In genomic region chr4:124712417-124713212, GRCh38 we compare ENCODE assay signal across 1 cellular context.
TF ChIP-seq lines count a peak whose summit lies in the region.

TSS of gene ANKRD50 (minus strand) at chr4:124712732. CDS start at chr4:124710511, 2,221 bp downstream.

TF ChIP-seq in HepG2, 621 proteins besides CTCF, POLR2A, EP300 and RAD21 (continued from another document and continues in another):
- TF ChIP-seq TIGD3 (CRISPR knock-in tag; IDR thresholded peaks at IDR 0.05; ENCODE audit: borderline replicate concordance): 0 out of 2 replicates have a peak, but pooled peaks have one; percentile 38
- no peak for TF ChIP-seq AHR (CRISPR knock-in tag; IDR thresholded peaks at IDR 0.05)
- TF ChIP-seq BRD4 (CRISPR knock-in tag; IDR thresholded peaks at IDR 0.05): 0 out of 2 replicates have a peak, but pooled peaks have one; percentile 16
- TF ChIP-seq ZNF362 (CRISPR knock-in tag; IDR thresholded peaks at IDR 0.05; ENCODE audit: borderline replicate concordance): no peak
- peak; percentile 74; the same call in 1 of the 2 replicates for TF ChIP-seq ZNF878 (CRISPR knock-in tag; IDR thresholded peaks at IDR 0.05)
- TF ChIP-seq SP1 (IDR thresholded peaks at IDR 0.05): no peak
- TF ChIP-seq SP1 (CRISPR knock-in tag; IDR thresholded peaks at IDR 0.05): peak; percentile 42
- peak; percentile 7; the same call in 1 of the 2 replicates for TF ChIP-seq SOX5 (CRISPR knock-in tag; IDR thresholded peaks at IDR 0.05; ENCODE audit: borderline replicate concordance)
- 0 out of 2 replicates have a peak, but pooled peaks have one; percentile 26 for TF ChIP-seq ZNF275 (CRISPR knock-in tag; IDR thresholded peaks at IDR 0.05; ENCODE audit: borderline replicate concordance)
- TF ChIP-seq ZNF33B (CRISPR knock-in tag; IDR thresholded peaks at IDR 0.05): no peak; the same call in 1 of the 2 replicates
- TF ChIP-seq TFE3 (CRISPR knock-in tag; IDR thresholded peaks at IDR 0.05): 0 out of 2 replicates have a peak, but pooled peaks have one; percentile 3
- no peak for TF ChIP-seq HDAC6 (IDR thresholded peaks at IDR 0.05; ENCODE audit: low read depth, low read length)
- TF ChIP-seq FOXO4 (CRISPR knock-in tag; conservative IDR thresholded peaks at IDR 0.05): no peak
- TF ChIP-seq LRRFIP1 (CRISPR knock-in tag; conservative IDR thresholded peaks at IDR 0.05): no peak
- TF ChIP-seq CCAR2 (optimal IDR thresholded peaks at IDR 0.05; ENCODE audit: low read depth, low read length): no peak
- TF ChIP-seq SSRP1 (CRISPR knock-in tag; IDR thresholded peaks at IDR 0.05): 0 out of 2 replicates have a peak, but pooled peaks have one; percentile 40
- no peak for TF ChIP-seq SRSF1 (optimal IDR thresholded peaks at IDR 0.05; ENCODE audit: low read depth, low read length)
- peak; percentile 58; the same call in 1 of the 2 replicates for TF ChIP-seq YEATS4 (CRISPR knock-in tag; IDR thresholded peaks at IDR 0.05; ENCODE audit: borderline replicate concordance)
- peak; percentile 31 for TF ChIP-seq HNRNPLL (IDR thresholded peaks at IDR 0.05; ENCODE audit: low read depth, low read length, poor library complexity, severe bottlenecking)
- TF ChIP-seq ESRRA (CRISPR knock-in tag; IDR thresholded peaks at IDR 0.05; ENCODE audit: low read depth): 0 out of 2 replicates have a peak, but pooled peaks have one; percentile 13
- no peak for TF ChIP-seq MED1 (CRISPR knock-in tag; IDR thresholded peaks at IDR 0.05)
- peak; percentile 47 for TF ChIP-seq SAP130 (CRISPR knock-in tag; IDR thresholded peaks at IDR 0.05; ENCODE audit: low read depth)
- TF ChIP-seq ZNF281 (CRISPR knock-in tag; IDR thresholded peaks at IDR 0.05; ENCODE audit: borderline replicate concordance): peak; percentile 97
- no peak for TF ChIP-seq HOXA7 (CRISPR knock-in tag; IDR thresholded peaks at IDR 0.05)
- peak; percentile 48; the same call in 1 of the 2 replicates for TF ChIP-seq HOXA5 (CRISPR knock-in tag; IDR thresholded peaks at IDR 0.05)
- no peak for TF ChIP-seq ADNP (CRISPR knock-in tag; IDR thresholded peaks at IDR 0.05)
- TF ChIP-seq NKX3-1 (CRISPR knock-in tag; IDR thresholded peaks at IDR 0.05): no peak
- no peak for TF ChIP-seq SKIL (CRISPR knock-in tag; IDR thresholded peaks at IDR 0.05; ENCODE audit: borderline replicate concordance)
- TF ChIP-seq ZNF816 (CRISPR knock-in tag; IDR thresholded peaks at IDR 0.05; ENCODE audit: borderline replicate concordance): peak; percentile 33; the same call in 1 of the 2 replicates
- TF ChIP-seq ARNT (IDR thresholded peaks at IDR 0.05): no peak
- TF ChIP-seq MIXL1 (CRISPR knock-in tag; IDR thresholded peaks at IDR 0.05): 0 out of 2 replicates have a peak, but pooled peaks have one; percentile 4
- TF ChIP-seq MLLT10 (CRISPR knock-in tag; IDR thresholded peaks at IDR 0.05): no peak
- TF ChIP-seq ZNF430 (CRISPR knock-in tag; IDR thresholded peaks at IDR 0.05): 0 out of 2 replicates have a peak, but pooled peaks have one; percentile 3
- peak; percentile 78 for TF ChIP-seq UBTF (CRISPR knock-in tag; IDR thresholded peaks at IDR 0.05)
- peak; percentile 47; the same call in 1 of the 2 replicates for TF ChIP-seq ZNF777 (CRISPR knock-in tag; IDR thresholded peaks at IDR 0.05)
- no peak for TF ChIP-seq USF2 (IDR thresholded peaks at IDR 0.05; ENCODE audit: low read depth, low read length)
- TF ChIP-seq USF2 (CRISPR knock-in tag; IDR thresholded peaks at IDR 0.05; ENCODE audit: borderline replicate concordance): no peak
- TF ChIP-seq TBX3 (IDR thresholded peaks at IDR 0.05; ENCODE audit: borderline replicate concordance): peak; percentile 15; the same call in 1 of the 2 replicates
- no peak for TF ChIP-seq ZNF629 (CRISPR knock-in tag; conservative IDR thresholded peaks at IDR 0.05)
- no peak for TF ChIP-seq SOX13 (IDR thresholded peaks at IDR 0.05)
- TF ChIP-seq SOX13 (CRISPR knock-in tag; conservative IDR thresholded peaks at IDR 0.05 in 1 of 2, IDR thresholded peaks at IDR 0.05 in 1 of 2): 0 out of 4 replicates have a peak, but pooled peaks of 1 of the 2 experiments have one; percentile 41
